In genomic region chr20:20295621-20296498, GRCh38 we compare ENCODE assay signal across 19 cellular contexts.
"Had no signal": no experiment of that assay in that cellular context is flagged by ENCODE, and none has a peak within 500 bp of the region (broad histone marks: within the 10 kb centered on the region; RNA-seq: fewer than 3 reads in every experiment).

No MANE protein-coding gene starts in this region.

- H3K4me1 ChIP-seq: body of pancreas, sigmoid colon, testis had no signal

- H3K27ac ChIP-seq: body of pancreas, sigmoid colon, testis had no signal

- DNase-seq: activated B cell treated with CpG ODN at 0.5 μM for 24 hours; activated CD4-positive, alpha-beta memory T cell treated with anti-CD3 and anti-CD28 coated beads for 36 hours; activated CD4-positive, alpha-beta T cell treated with anti-CD3 and anti-CD28 coated beads for 4 hours; activated CD8-positive, alpha-beta memory T cell treated with anti-CD3 and anti-CD28 coated beads, Interleukin-2, amount 10 ng/mL, durations not matched to agents 7 days and 5 days; activated naive CD4-positive, alpha-beta T cell; activated naive CD8-positive, alpha-beta T cell treated with anti-CD3 and anti-CD28 coated beads for 36 hours; body of pancreas; effector memory CD8-positive, alpha-beta T cell; foreskin fibroblast; hypothalamus; sigmoid colon; stimulated activated CD4-positive, alpha-beta T cell treated with anti-CD3 and anti-CD28 coated beads, Interleukin-4, amount 100 ng/mL, for 4 hours; testis had no signal

- ATAC-seq: activated CD8-positive, alpha-beta memory T cell treated with anti-CD3 and anti-CD28 coated beads, Interleukin-2, amount 10 ng/mL, durations not matched to agents 7 days and 5 days; activated T-helper 17 cell treated with anti-CD3 and anti-CD28 coated beads, Interleukin-2, amount 50 U/mL, for 72 hours; body of pancreas; effector memory CD8-positive, alpha-beta T cell; left lobe of liver; stimulated activated memory B cell treated with anti-CD40 and anti-IgM and Interleukin-4, amounts not matched to agents 10 μg/mL and 1 μg/mL and 100 μg/mL, for 72 hours had no signal

- FAIRE-seq: keratinocyte, TTC549 had no signal

- H3K9me3 ChIP-seq: body of pancreas, sigmoid colon, testis had no signal

- H3K36me3 ChIP-seq: sigmoid colon had no signal

- H3K4me3 ChIP-seq: body of pancreas, lung, sigmoid colon, testis had no signal
